In genomic region chr19:4343056-4343844, GRCh38 we compare ENCODE assay signal across 8 cellular contexts.
A peak's percentile ranks its signal among the peaks of the same experiment; 100 is the strongest.
DNase-seq lines count a peak whose midpoint lies in the region; ATAC-seq and TF ChIP-seq lines count a peak whose summit lies in the region.

Gene MPND (plus strand): TSS chr19:4343562. CDS start chr19:4343594, 32 bp downstream.

- peak within 1 kb of the TSS; percentile 43 for H3K27ac ChIP-seq in ACC112 (ENCODE audit: low read depth, low read length)

- no peaks in the 10 kb centered on the region for H3K36me3 ChIP-seq in ACC112 (ENCODE audit: insufficient read depth, low read length)

- no peaks in the 10 kb centered on the region for H3K27me3 ChIP-seq in ACC112 (ENCODE audit: insufficient read depth, low read length)

- H3K4me3 ChIP-seq in ACC112 (ENCODE audit: low read depth, low read length) = peak within 1 kb of the TSS; percentile 93

- DNase-seq in NCI-H2227 treated with DMSO at 0.1 percent for 48 hours (lab: John Stamatoyannopoulos, UW) (peak; percentile 53), cerebellar cortex (ENCODE audit: low spot score) (peak; percentile 88), kidney glomerular epithelial cell (lab: John Stamatoyannopoulos, UW) (peak; percentile 70)
- peak; percentile 97 for DNase-seq in activated CD4-positive, CD25-positive, alpha-beta regulatory T cell treated with anti-CD3 and anti-CD28 coated beads, Interleukin-2, amount 50 U/mL, for 72 hours
- DNase-seq in stimulated activated CD4-positive, alpha-beta T cell treated with anti-CD3 and anti-CD28 coated beads, Interleukin-1b, Interleukin-23, amount 100 ng/mL, for 1 hour (ENCODE audit: low read depth in 2 of 2) = peak; percentile 81 to 95

- H3K79me2 ChIP-seq in ACC112 (ENCODE audit: control insufficient read depth, insufficient read depth, low read length, unreplicated experiment) = no peaks in the 10 kb centered on the region

- peak within 1 kb of the TSS; percentile 100 for H2AFZ ChIP-seq in ACC112 (ENCODE audit: low read length, unreplicated experiment)

- peak; percentile 33 for TF ChIP-seq POLR2A in GM18526 (IDR thresholded peaks at IDR 0.05; ENCODE audit: extremely low read depth, insufficient read length)

- peak; percentile 49 for ATAC-seq in HG03097 (IDR thresholded peaks at IDR 0.05; ENCODE audit: low FRiP score, unreplicated experiment)

- H3K4me1 ChIP-seq in ACC112 (ENCODE audit: control insufficient read depth, insufficient read depth, low read length, unreplicated experiment) = peaks cover 3% of the 10 kb centered on the region

Comparison
In these comparisons a context has a peak if more than half of its experiments do, and no peak if none do; other contexts are left out.
1. Peak in every context shown above with its lines: DNase-seq, ATAC-seq, H3K4me3 ChIP-seq and H3K27ac ChIP-seq.